ENCODE assay signal across 8 cellular contexts in genomic region chr1:184036517-184036949, GRCh38. TPM values are rescaled to one million over a fixed set of nuclear protein-coding genes. Genes with fewer than 3 reads are reported as not detected.
DNase-seq lines count a peak whose midpoint lies in the region; ATAC-seq and TF ChIP-seq lines count a peak whose summit lies in the region.

No MANE protein-coding gene starts in this region.

- TF ChIP-seq CTCF in GM10266 (IDR thresholded peaks at IDR 0.05; ENCODE audit: control insufficient read depth, insufficient read depth, low read depth, missing control alignments) = no peak
- TF ChIP-seq CTCF in dorsolateral prefrontal cortex (IDR thresholded peaks at IDR 0.05 in 54 of 56, conservative IDR thresholded peaks at IDR 0.05 in 2 of 56; ENCODE audit: low read depth in 1 of 56, partially characterized antibody in 56 of 56) = peak in 2 of 56 donors; percentile 1 to 8
- no peak for TF ChIP-seq CTCF in lower lobe of right lung (IDR thresholded peaks at IDR 0.05)
- no peak for TF ChIP-seq CTCF in thoracic aorta (IDR thresholded peaks at IDR 0.05)

- H3K27ac ChIP-seq in dorsolateral prefrontal cortex (peak overlapping the region; percentile 90 to 100 (median 98)), lower lobe of right lung (peak overlapping the region; percentile 59), thoracic aorta (no peak overlapping the region)

- H3K4me1 ChIP-seq in lower lobe of right lung (peaks cover 18% of the 10 kb centered on the region), thoracic aorta (ENCODE audit: control insufficient read depth in 1 of 2, low read depth in 2 of 2) (peaks cover 6 to 8% of the 10 kb centered on the region in 2 donors)

- intact Hi-C loops in dorsolateral prefrontal cortex (cut with DNase I) = loop anchor here (1.0 to 10.0 kb wide), 4 partner anchors 52 to 402 kb away; partner anchors contain the start of genes APOBEC4 (in 1 of the 2) and ARPC5 (in 1 of the 2)
- intact Hi-C loops in lower lobe of right lung (cut with DNase I) = no loop called here

- DNase-seq in GM10266 (ENCODE audit: extremely low spot score) = peak; percentile 39
- DNase-seq in SK-N-DZ (ENCODE audit: low spot score) = peak; percentile 57
- peak in 7 of 10 donors; percentile 46 to 83 (median 65) for DNase-seq in dorsolateral prefrontal cortex
- peak; percentile 49 for DNase-seq in lower lobe of right lung
- no peak for DNase-seq in thoracic aorta (ENCODE audit: low spot score)
- no peak for DNase-seq in LoVo (ENCODE audit: low spot score)

- H3K27me3 ChIP-seq in dorsolateral prefrontal cortex (no peaks in the 10 kb centered on the region), lower lobe of right lung (ENCODE audit: low read depth) (peaks cover 23% of the 10 kb centered on the region), thoracic aorta (replicated peaks; ENCODE audit: insufficient read depth) (no peaks in the 10 kb centered on the region)

- ATAC-seq in HG02870 (IDR thresholded peaks at IDR 0.05; ENCODE audit: unreplicated experiment) (peak; percentile 15), lower lobe of right lung (peak in 1 of 2 donors; percentile 73), thoracic aorta (ENCODE audit: insufficient number of reproducible peaks, low FRiP score, low read depth) (no peak), HG02970 (IDR thresholded peaks at IDR 0.05; ENCODE audit: low FRiP score, unreplicated experiment) (no peak)

- H3K36me3 ChIP-seq in lower lobe of right lung = no peaks in the 10 kb centered on the region
- no peaks in the 10 kb centered on the region for H3K36me3 ChIP-seq in thoracic aorta

- H3K9me3 ChIP-seq in lower lobe of right lung = no peaks in the 10 kb centered on the region
- no peaks in the 10 kb centered on the region for H3K9me3 ChIP-seq in thoracic aorta

- H3K4me3 ChIP-seq in dorsolateral prefrontal cortex = peak overlapping the region; percentile 56 to 91 (median 80)
- peak overlapping the region; percentile 69 for H3K4me3 ChIP-seq in lower lobe of right lung
- peak overlapping the region; percentile 80 for H3K4me3 ChIP-seq in thoracic aorta

RNA-seq across cellular contexts. Expression of gene COLGALT2, which starts 1.0 kb away (rescaled TPM):
- 1.5 and 2.4 TPM in 2 replicates for polyA plus RNA-seq in SK-N-DZ (2014; cell fraction: cytosol; rRNA removed)
- 1.5 and 3.1 TPM in 2 replicates for polyA plus RNA-seq in SK-N-DZ (2014; cell fraction: nucleus; rRNA removed)
- total RNA-seq in dorsolateral prefrontal cortex (10 to 100 TPM; 33.1 to 91.2 (median 49.7) TPM), lower lobe of right lung (3.2 TPM), thoracic aorta (1 to 10 TPM; 2.6 to 5.8 TPM)

RNA-seq across cellular contexts. Expression of gene TSEN15, which starts 15.0 kb away (rescaled TPM):
- polyA plus RNA-seq in SK-N-DZ (2014; cell fraction: cytosol; rRNA removed) = 73.6 and 89.2 TPM in 2 replicates
- polyA plus RNA-seq in SK-N-DZ (2014; cell fraction: nucleus; rRNA removed) = 46.6 and 74.9 TPM in 2 replicates
- total RNA-seq in dorsolateral prefrontal cortex = 10 to 100 TPM; 22.0 to 71.3 (median 38.2) TPM
- 28.6 TPM for total RNA-seq in lower lobe of right lung
- total RNA-seq in thoracic aorta = 10 to 100 TPM; 24.8 to 29.7 TPM

Comparison
In these comparisons a context has a peak if more than half of its experiments do, and no peak if none do; other contexts are left out.
1. DNase-seq: peak in GM10266 (single experiment), SK-N-DZ (single experiment), dorsolateral prefrontal cortex (7 of 10) and lower lobe of right lung (single experiment); none in thoracic aorta (single experiment) and LoVo (single experiment).
2. H3K27ac ChIP-seq: peak in dorsolateral prefrontal cortex (59 of 59) and lower lobe of right lung (single experiment); none in thoracic aorta (0 of 2).
3. Peak in every context shown above with its lines, with median percentiles within 50 percentile points of each other: H3K4me3 ChIP-seq.